Comparison of ENCODE assay signal across 11 cellular contexts in genomic region chr2:216151313-216152030, GRCh38. TPM values are rescaled to one million over a fixed set of nuclear protein-coding genes. Genes with fewer than 3 reads are reported as not detected.
DNase-seq lines count a peak whose midpoint lies in the region; ATAC-seq and TF ChIP-seq lines count a peak whose summit lies in the region.
"Had no signal": no experiment of that assay in that cellular context is flagged by ENCODE, and none has a peak within 500 bp of the region (broad histone marks: within the 10 kb centered on the region; RNA-seq: fewer than 3 reads in every experiment).

No MANE protein-coding gene starts in this region.

- peak; percentile 19 for TF ChIP-seq CTCF in DND-41 (IDR thresholded peaks at IDR 0.05; ENCODE audit: borderline replicate concordance, extremely low read depth, low read length, poor library complexity, severe bottlenecking)
- TF ChIP-seq CTCF in brain (conservative IDR thresholded peaks at IDR 0.05), result peak in 1 of 2 experiments; percentile 15

- ATAC-seq in DND-41 (ENCODE audit: insufficient read depth, low read depth) (no peak), naive B cell (ENCODE audit: low read depth in 2 of 2) (no peak)
- ATAC-seq: lower lobe of right lung, right cardiac atrium had no signal

- H3K4me3 Mint-ChIP-seq in brain, result no peak overlapping the region
- H3K4me3 Mint-ChIP-seq in naive B cell, result no peak overlapping the region

- H3K9ac ChIP-seq in DND-41 (ENCODE audit: low read depth, low read length), result no peak overlapping the region

- peak overlapping the region; percentile 13 to 85 (median 72) for H3K27ac Mint-ChIP-seq in brain
- peak overlapping the region in 4 of 6 donors; percentile 32 to 47 (median 42) for H3K27ac Mint-ChIP-seq in naive B cell

- H3K27me3 Mint-ChIP-seq in brain, result no peaks in the 10 kb centered on the region
- no peaks in the 10 kb centered on the region for H3K27me3 Mint-ChIP-seq in naive B cell

- H4K20me1 ChIP-seq in DND-41 (ENCODE audit: insufficient read depth, low read length), result peaks cover 37% of the 10 kb centered on the region; the same call in 1 of the 2 replicates

- H3K36me3 ChIP-seq in DND-41 (ENCODE audit: insufficient read depth, low read length), result peaks cover 98% of the 10 kb centered on the region

- H3K9me3 Mint-ChIP-seq in brain (no peaks in the 10 kb centered on the region), naive B cell (no peaks in the 10 kb centered on the region)

- no peaks in the 10 kb centered on the region for H3K4me1 ChIP-seq in DND-41 (ENCODE audit: insufficient read depth, low read length)
- H3K4me1 ChIP-seq: lower lobe of right lung had no signal

- no peaks in the 10 kb centered on the region for H3K9me3 ChIP-seq in DND-41 (ENCODE audit: insufficient read depth, low read length, severe bottlenecking)
- H3K9me3 ChIP-seq: lower lobe of right lung had no signal

- peaks cover 69% of the 10 kb centered on the region for H3K79me2 ChIP-seq in DND-41 (ENCODE audit: insufficient read depth, low read length)

- peaks cover 18% of the 10 kb centered on the region for H3K4me1 Mint-ChIP-seq in brain
- H3K4me1 Mint-ChIP-seq in naive B cell, result peaks cover 0 to 11% (median 5%) of the 10 kb centered on the region in 3 donors

- no peak overlapping the region for H3K4me3 ChIP-seq in DND-41 (ENCODE audit: low read depth in 1 of 2, low read length in 2 of 2)
- H3K4me3 ChIP-seq: lower lobe of right lung had no signal

- H2AFZ ChIP-seq in DND-41 (ENCODE audit: low read depth, low read length), result no peak overlapping the region

- no peak overlapping the region for H3K4me2 ChIP-seq in DND-41 (ENCODE audit: insufficient read depth, low read length)

- no peaks in the 10 kb centered on the region for H3K27me3 ChIP-seq in DND-41 (ENCODE audit: insufficient read depth, low read length, poor library complexity)

- H3K36me3 Mint-ChIP-seq in brain (peaks cover 79% of the 10 kb centered on the region), naive B cell (peaks cover 42 to 44% of the 10 kb centered on the region in 2 donors)

- H3K27ac ChIP-seq in DND-41 (ENCODE audit: low read length) (no peak overlapping the region), substantia nigra (ENCODE audit: low read depth, low read length, poor library complexity, severe bottlenecking) (no peak overlapping the region)
- H3K27ac ChIP-seq: lower lobe of right lung had no signal

- DNase-seq in DND-41 (no peak), M059J (ENCODE audit: low read depth) (peak; percentile 14), naive B cell (no peak), substantia nigra (lab: John Stamatoyannopoulos, UW) (no peak), T-helper 1 cell (no peak)
- DNase-seq in activated CD8-positive, alpha-beta memory T cell treated with anti-CD3 and anti-CD28 coated beads for 24 hours, result no peak
- DNase-seq: activated CD4-positive, alpha-beta T cell treated with anti-CD3 and anti-CD28 coated beads for 48 hours; lower lobe of right lung; NCI-H1417; right cardiac atrium had no signal

RNA-seq across cellular contexts. Expression of gene XRCC5, which starts 42.3 kb away (rescaled TPM):
- total RNA-seq in M059J (2014; rRNA removed; shearing (Covaris generic)), result 261 and 335 TPM in 2 replicates
- polyA plus RNA-seq in brain (ENCODE audit: insufficient read depth, low read depth, low replicate concordance) (271 TPM), naive B cell (ENCODE audit: low read depth in 6 of 6) (100 to 1,000 TPM; 245 to 322 (median 271) TPM)
